1 cellular context compared by ENCODE assay signal in the genomic region with DNA sequence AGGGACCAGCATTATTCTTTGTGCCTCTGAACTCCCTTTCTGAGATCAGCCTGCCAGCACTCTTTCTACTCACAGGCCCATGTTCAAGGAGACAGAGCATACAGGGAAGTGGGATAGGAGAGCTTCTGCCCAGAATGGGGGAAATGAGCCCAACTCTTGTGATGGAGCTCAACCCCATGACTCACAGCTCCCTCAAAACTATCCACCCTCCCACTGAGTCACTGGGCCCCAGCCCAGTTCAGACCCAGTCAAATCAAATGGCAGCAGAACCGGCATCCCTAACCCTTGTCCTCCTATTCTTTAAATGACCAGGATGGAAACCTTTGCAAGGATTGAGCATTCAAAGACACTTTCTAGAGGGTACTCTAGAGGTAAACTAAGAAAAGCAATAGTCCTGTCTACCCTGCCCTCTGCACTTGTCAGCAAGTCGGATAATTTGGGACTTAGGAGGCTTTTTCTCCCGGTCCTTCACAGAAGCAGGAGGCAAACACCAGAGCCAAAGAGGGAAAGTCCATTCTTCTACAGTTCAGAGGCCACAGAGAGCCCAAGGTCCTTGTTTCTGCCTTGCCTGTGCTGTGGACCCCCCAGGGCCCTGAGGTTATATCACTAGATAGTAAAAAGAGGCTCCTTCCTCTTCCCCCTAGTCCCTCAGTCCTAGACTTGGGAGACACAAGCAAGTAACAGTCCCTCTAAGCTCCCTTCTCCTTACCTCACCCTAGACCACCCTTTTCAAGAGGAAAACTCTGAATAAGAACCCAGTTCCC.
TF ChIP-seq lines count a peak whose summit lies in the region.

No MANE protein-coding gene starts in this region.

TF ChIP-seq in GM23338, 12 proteins besides CTCF, POLR2A, EP300 and RAD21 (continued from another document):
- TF ChIP-seq ZNF462 (CRISPR knock-in tag; IDR thresholded peaks at IDR 0.05): no peak
- TF ChIP-seq ZNF331 (CRISPR knock-in tag; IDR thresholded peaks at IDR 0.05; ENCODE audit: low read depth): no peak
- TF ChIP-seq NANOG (IDR thresholded peaks at IDR 0.05; ENCODE audit: borderline replicate concordance): no peak
- no peak for TF ChIP-seq JUNB (IDR thresholded peaks at IDR 0.05; ENCODE audit: unreplicated experiment)
